ENCODE assay signal across 19 cellular contexts in genomic region chr7:54907981-54908380, GRCh38.
"Had no signal": no experiment of that assay in that cellular context is flagged by ENCODE, and none has a peak within 500 bp of the region (broad histone marks: within the 10 kb centered on the region; RNA-seq: fewer than 3 reads in every experiment).

No MANE protein-coding gene starts in this region.

- H3K36me3 ChIP-seq: ovary, prostate gland, spleen, upper lobe of left lung had no signal

- H3K9me3 ChIP-seq: ovary, prostate gland, upper lobe of left lung had no signal

- H3K27me3 ChIP-seq: hepatocyte, ovary, spleen, upper lobe of left lung had no signal

- H3K27ac Mint-ChIP-seq: activated naive CD8-positive, alpha-beta T cell treated with anti-CD3 and anti-CD28 coated beads for 36 hours; immature natural killer cell; natural killer cell treated with Interleukin-12 subunit alpha and Interleukin-12 subunit beta and Interleukin-15 and Interleukin-18, amount 100 ng/mL, for 72 hours had no signal

- H3K4me1 ChIP-seq: prostate gland, spleen, upper lobe of left lung had no signal

- H3K27ac ChIP-seq: hepatocyte, ovary, prostate gland, spleen, upper lobe of left lung had no signal

- H3K27me3 Mint-ChIP-seq: activated naive CD8-positive, alpha-beta T cell treated with anti-CD3 and anti-CD28 coated beads for 36 hours; natural killer cell treated with Interleukin-12 subunit alpha and Interleukin-12 subunit beta and Interleukin-15 and Interleukin-18, amount 100 ng/mL, for 72 hours had no signal

- H3K4me2 ChIP-seq: hepatocyte had no signal

- H3K36me3 Mint-ChIP-seq: activated naive CD8-positive, alpha-beta T cell treated with anti-CD3 and anti-CD28 coated beads for 36 hours; immature natural killer cell; natural killer cell treated with Interleukin-12 subunit alpha and Interleukin-12 subunit beta and Interleukin-15 and Interleukin-18, amount 100 ng/mL, for 72 hours had no signal

- H3K4me1 Mint-ChIP-seq: activated naive CD8-positive, alpha-beta T cell treated with anti-CD3 and anti-CD28 coated beads for 36 hours had no signal

- ATAC-seq: left ventricle myocardium superior; natural killer cell treated with Interleukin-12 subunit alpha and Interleukin-12 subunit beta and Interleukin-15 and Interleukin-18, amount 100 ng/mL, for 72 hours had no signal

- H3K4me3 Mint-ChIP-seq: activated naive CD8-positive, alpha-beta T cell treated with anti-CD3 and anti-CD28 coated beads for 36 hours; immature natural killer cell; natural killer cell treated with Interleukin-12 subunit alpha and Interleukin-12 subunit beta and Interleukin-15 and Interleukin-18, amount 100 ng/mL, for 72 hours had no signal

- H2AFZ ChIP-seq: hepatocyte had no signal

- H3K79me2 ChIP-seq: hepatocyte had no signal

- H3K4me3 ChIP-seq: hepatocyte, ovary, prostate gland, spleen, upper lobe of left lung had no signal

- DNase-seq: activated CD4-positive, alpha-beta T cell treated with anti-CD3 and anti-CD28 coated beads for 1 hour; activated naive CD4-positive, alpha-beta T cell treated with Interleukin-2 at 50 U/mL for 16 hours; activated naive CD8-positive, alpha-beta T cell treated with anti-CD3 and anti-CD28 coated beads for 36 hours; activated T-cell treated with anti-CD3 and anti-CD28 coated beads, Interleukin-2, amount 50 U/mL, for 1 hour; cortex of kidney; erythroblast; foreskin melanocyte; glutamatergic neuron; immature natural killer cell; left ventricle myocardium superior; ovary; spleen; stimulated activated CD4-positive, alpha-beta T cell treated with anti-CD3 and anti-CD28 coated beads, Interleukin-4, amount 100 ng/mL, for 24 hours; stimulated activated naive CD4-positive, alpha-beta T cell treated with Interleukin-2 at 50 U/mL for 16 hours; T-helper 9 cell; upper lobe of left lung had no signal
